1 cellular context compared by ENCODE assay signal in genomic region chr19:8240274-8241229, GRCh38.
TF ChIP-seq lines count a peak whose summit lies in the region.

No MANE protein-coding gene starts in this region.

TF ChIP-seq in K562, 482 proteins besides CTCF, POLR2A, EP300 and RAD21 (continued from another document):
- 0 out of 4 replicates have a peak, but pooled peaks of 1 of the 2 experiments have one; percentile 41 for TF ChIP-seq TEAD1 (CRISPR knock-in tag; IDR thresholded peaks at IDR 0.05)
